In genomic region chr18:67715567-67715966, GRCh38 we compare ENCODE assay signal across 29 cellular contexts.
"Had no signal": no experiment of that assay in that cellular context is flagged by ENCODE, and none has a peak within 500 bp of the region (broad histone marks: within the 10 kb centered on the region; RNA-seq: fewer than 3 reads in every experiment).

No MANE protein-coding gene starts in this region.

- DNase-seq: hippocampal formation; left colon; left lung; lower lobe of right lung; mammary epithelial cell; mesenchymal stem cell; naive B cell; natural killer cell; nephron progenitor cell; occipital lobe; ovary; posterior cingulate gyrus; retina; right cardiac atrium; stimulated activated CD4-positive, alpha-beta T cell treated with anti-CD3 and anti-CD28 coated beads, Interleukin-1b, Interleukin-23, amount 100 ng/mL, for 48 hours; stimulated activated CD4-positive, alpha-beta T cell treated with anti-CD3 and anti-CD28 coated beads, Interleukin-2, amount 100 ng/mL, for 48 hours; stimulated activated CD4-positive, alpha-beta T cell treated with anti-CD3 and anti-CD28 coated beads, Interleukin-4, amount 100 ng/mL, for 4 hours; stimulated activated CD8-positive, alpha-beta memory T cell treated with anti-CD3 and anti-CD28 coated beads, Interleukin-4, amount 100 ng/mL, for 48 hours; stimulated activated naive CD4-positive, alpha-beta T cell treated with Interleukin-2 at 50 U/mL for 16 hours; stimulated activated naive CD8-positive, alpha-beta T cell treated with anti-CD3 and anti-CD28 coated beads, Interleukin-15, amount 100 ng/mL, for 72 hours; substantia nigra; uterus had no signal

- H3K4me3 ChIP-seq: left lung, lower lobe of right lung, neural progenitor cell, ovary, prostate gland, smooth muscle cell, tibial nerve, uterus had no signal

- H3K9me3 ChIP-seq: left lung, lower lobe of right lung, neutrophil, ovary, prostate gland, tibial nerve, uterus had no signal

- H3K9ac ChIP-seq: neural progenitor cell had no signal

- H3K4me1 ChIP-seq: left lung, lower lobe of right lung, neural progenitor cell, prostate gland, tibial nerve, uterus had no signal

- H3K27ac ChIP-seq: left lung, lower lobe of right lung, neural progenitor cell, neutrophil, ovary, prostate gland, tibial nerve, uterus had no signal

- H3K4me2 ChIP-seq: neural progenitor cell, smooth muscle cell had no signal

- H3K27me3 ChIP-seq: left lung, neural progenitor cell, neutrophil, ovary, tibial nerve, uterus had no signal

- FAIRE-seq: keratinocyte had no signal

- H2AFZ ChIP-seq: neural progenitor cell had no signal

- ATAC-seq: left colon; left lung; lower lobe of right lung; natural killer cell; right cardiac atrium; stimulated activated memory B cell treated with anti-CD40 and anti-IgM and Interleukin-4, amounts not matched to agents 10 μg/mL and 1 μg/mL and 100 μg/mL, for 72 hours; stimulated activated naive CD8-positive, alpha-beta T cell treated with anti-CD3 and anti-CD28 coated beads, Interleukin-15, amount 100 ng/mL, for 72 hours had no signal

- H3K36me3 ChIP-seq: left lung, lower lobe of right lung, neural progenitor cell, neutrophil, ovary, prostate gland, tibial nerve, uterus had no signal
